ENCODE assay signal across 20 cellular contexts in genomic region chr1:87221008-87221407, GRCh38.
A peak's percentile ranks its signal among the peaks of the same experiment; 100 is the strongest.
DNase-seq lines count a peak whose midpoint lies in the region; ATAC-seq and TF ChIP-seq lines count a peak whose summit lies in the region.
"Had no signal": no experiment of that assay in that cellular context is flagged by ENCODE, and none has a peak within 500 bp of the region (broad histone marks: within the 10 kb centered on the region; RNA-seq: fewer than 3 reads in every experiment).

No MANE protein-coding gene starts in this region.

- no peak overlapping the region for H3K4me3 ChIP-seq in PC-3 (ENCODE audit: low read length)
- no peak overlapping the region for H3K4me3 ChIP-seq in kidney epithelial cell (ENCODE audit: low read depth, low read length)
- H3K4me3 ChIP-seq: BLaER1, GM23338 had no signal

- H3K9ac ChIP-seq in PC-3 (ENCODE audit: low read length), result no peak overlapping the region
- H3K9ac ChIP-seq: BLaER1 had no signal

- no peak overlapping the region for H3K4me2 ChIP-seq in PC-3 (ENCODE audit: low read length)
- H3K4me2 ChIP-seq: BLaER1, GM23338 had no signal

- peaks cover 35% of the 10 kb centered on the region for H3K4me1 ChIP-seq in PC-3 (ENCODE audit: insufficient read depth, low read length)

- H4K20me1 ChIP-seq in PC-3 (ENCODE audit: low read length), result no peaks in the 10 kb centered on the region
- H4K20me1 ChIP-seq: BLaER1 had no signal

- no peaks in the 10 kb centered on the region for H3K36me3 ChIP-seq in PC-3 (ENCODE audit: low read depth, low read length)
- H3K36me3 ChIP-seq in kidney epithelial cell (ENCODE audit: control insufficient read depth, insufficient read depth, low read length), result no peaks in the 10 kb centered on the region
- H3K36me3 ChIP-seq: BLaER1 had no signal

- H3K9me2 ChIP-seq in PC-3 (replicated peaks; ENCODE audit: low read length), result no peaks in the 10 kb centered on the region; the same call in 1 of the 2 replicates

- peaks cover under 1% of the 10 kb centered on the region; the same call in 1 of the 2 replicates for H3K9me3 ChIP-seq in PC-3 (ENCODE audit: low read length)

- H2AFZ ChIP-seq in PC-3 (ENCODE audit: low read length), result no peak overlapping the region
- H2AFZ ChIP-seq: GM23338 had no signal

- no TSS peak for BruUV-seq in PC-3 (replicated peaks; lab: Mats Ljungman, UMichigan)

- DNase-seq in EH (ENCODE audit: low read depth), result peak; percentile 38
- peak; percentile 69 for DNase-seq in PC-3
- peak; percentile 50 for DNase-seq in astrocyte of the hippocampus (ENCODE audit: low read depth, low spot score)
- peak; percentile 58 for DNase-seq in kidney epithelial cell (ENCODE audit: low read depth)
- no peak for DNase-seq in NCI-H1105 (lab: John Stamatoyannopoulos, UW)
- DNase-seq in stimulated activated naive CD4-positive, alpha-beta T cell treated with Interleukin-2 at 50 U/mL for 16 hours (lab: John Stamatoyannopoulos, UW), result no peak
- no peak for DNase-seq in kidney glomerular epithelial cell (lab: John Stamatoyannopoulos, UW)
- DNase-seq in epidermal melanocyte (ENCODE audit: insufficient read length, low spot score), result no peak
- DNase-seq: Calu3; CD4-positive, alpha-beta memory T cell; DMS79; GDM1; NCI-H187; NCI-H2107; NCI-H2227 treated with DMSO at 0.1 percent for 48 hours; NCI-H510A treated with DMSO at 0.1 percent for 48 hours; NCI-H774; RPMI8226 had no signal

- H3F3A ChIP-seq in PC-3 (ENCODE audit: low read length, unreplicated experiment), result no peaks in the 10 kb centered on the region

- ATAC-seq in PC-3, result no peak; the same call in 1 of the 2 replicates
- ATAC-seq: GM23338 had no signal

- intact Hi-C loops in PC-3 (cut with micrococcal nuclease), result no loop called here

- no peak for TF ChIP-seq CTCF in PC-3 (conservative IDR thresholded peaks at IDR 0.05; ENCODE audit: low read depth, low read length)
- TF ChIP-seq CTCF in kidney epithelial cell (IDR thresholded peaks at IDR 0.05; ENCODE audit: insufficient read depth, low read length, poor library complexity, severe bottlenecking), result no peak

- POLR2A ChIA-PET in PC-3 (lab: Charles Lee; ENCODE audit: unreplicated experiment), result no interaction called here

- CTCF ChIA-PET in PC-3 (lab: Charles Lee), result no interaction called here

- H3K27me3 ChIP-seq in PC-3 (ENCODE audit: low read length), result no peaks in the 10 kb centered on the region
- no peaks in the 10 kb centered on the region for H3K27me3 ChIP-seq in kidney epithelial cell (ENCODE audit: control insufficient read depth, insufficient read depth, low read length)
- H3K27me3 ChIP-seq: BLaER1 had no signal

- no peaks in the 10 kb centered on the region for H3K79me2 ChIP-seq in PC-3 (ENCODE audit: low read length)

- no peak overlapping the region for H3K27ac ChIP-seq in PC-3 (ENCODE audit: low read length)
- H3K27ac ChIP-seq: BLaER1 had no signal

Comparison
In these comparisons a context has a peak if more than half of its experiments do, and no peak if none do; other contexts are left out.
1. DNase-seq: peak in EH (single experiment), PC-3 (single experiment), astrocyte of the hippocampus (single experiment) and kidney epithelial cell (single experiment); none in NCI-H1105 (single experiment), stimulated activated naive CD4-positive, alpha-beta T cell treated with Interleukin-2 at 50 U/mL for 16 hours (single experiment), kidney glomerular epithelial cell (single experiment) and epidermal melanocyte (single experiment).